In the genomic region with DNA sequence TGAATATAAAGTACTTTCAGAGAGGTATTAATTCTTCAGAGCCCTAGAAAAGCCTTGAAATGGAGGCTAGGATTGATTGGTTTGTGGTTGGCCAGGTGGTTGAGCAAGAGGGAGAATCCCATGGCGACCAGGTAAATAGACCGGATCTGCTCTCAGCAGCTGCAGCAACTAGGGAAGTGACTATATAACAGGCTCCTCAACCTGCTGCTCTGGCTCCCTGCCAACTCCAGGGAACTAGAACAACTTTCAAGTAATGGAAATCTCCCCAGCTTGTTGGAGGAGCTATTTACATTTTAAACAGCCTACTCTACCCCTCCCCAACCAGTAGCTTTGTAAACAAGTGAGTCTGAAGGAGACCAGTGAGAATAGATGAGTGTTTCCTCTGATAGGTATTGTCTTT, we compare ENCODE assay signal across 1 cellular context.
TF ChIP-seq lines count a peak whose summit lies in the region.

No MANE protein-coding gene starts in this region.

TF ChIP-seq in H1, 55 proteins besides CTCF, POLR2A, EP300 and RAD21 (continued from another document):
- no peak for TF ChIP-seq E2F6 (IDR thresholded peaks at IDR 0.05)
- TF ChIP-seq RXRA (IDR thresholded peaks at IDR 0.05; ENCODE audit: insufficient read depth, low read depth, low read length) = no peak
- no peak for TF ChIP-seq SAP30 (IDR thresholded peaks at IDR 0.05; ENCODE audit: insufficient read depth, insufficient replicate concordance, low read length)
- TF ChIP-seq TCF12 (IDR thresholded peaks at IDR 0.05; ENCODE audit: low read depth, low read length) = peak; percentile 98
- peak; percentile 99 for TF ChIP-seq CEBPB (IDR thresholded peaks at IDR 0.05; ENCODE audit: low read depth, low read length)
- no peak for TF ChIP-seq RBBP5 (IDR thresholded peaks at IDR 0.05; ENCODE audit: borderline replicate concordance, low read depth, low read length)
- no peak for TF ChIP-seq SP4 (IDR thresholded peaks at IDR 0.05; ENCODE audit: low read length)
- TF ChIP-seq YY1 (IDR thresholded peaks at IDR 0.05; ENCODE audit: low read depth, low read length) = peak; percentile 74; the same call in 1 of the 2 replicates
- peak; percentile 81 for TF ChIP-seq SP1 (IDR thresholded peaks at IDR 0.05; ENCODE audit: low read depth, low read length)
- TF ChIP-seq ATF2 (IDR thresholded peaks at IDR 0.05; ENCODE audit: low read length) = no peak
- no peak for TF ChIP-seq RFX5 (IDR thresholded peaks at IDR 0.05; ENCODE audit: borderline replicate concordance, low read depth, low read length)
- TF ChIP-seq TAF7 (optimal IDR thresholded peaks at IDR 0.05; ENCODE audit: borderline replicate concordance, low read depth, low read length) = no peak
- no peak for TF ChIP-seq RNF2 (IDR thresholded peaks at IDR 0.05; ENCODE audit: borderline replicate concordance, low read depth, low read length, missing control alignments, poor library complexity, severe bottlenecking)
- peak; percentile 46 for TF ChIP-seq CHD7 (IDR thresholded peaks at IDR 0.05; ENCODE audit: insufficient replicate concordance, low read length)
- no peak for TF ChIP-seq POU5F1 (IDR thresholded peaks at IDR 0.05; ENCODE audit: low read depth, low read length)
- peak; percentile 73 for TF ChIP-seq NANOG (IDR thresholded peaks at IDR 0.05; ENCODE audit: insufficient read depth, low read depth, low read length, poor library complexity, severe bottlenecking)
- TF ChIP-seq ASH2L (IDR thresholded peaks at IDR 0.05; ENCODE audit: low read length) = peak; percentile 49
- no peak for TF ChIP-seq CHD1 (IDR thresholded peaks at IDR 0.05; ENCODE audit: low read depth, low read length)
- no peak for TF ChIP-seq EZH2 (IDR thresholded peaks at IDR 0.05; ENCODE audit: low read depth, low read length, severe bottlenecking)
- 0 out of 4 replicates have a peak, but pooled peaks of 1 of the 2 experiments have one; percentile 46 for TF ChIP-seq HDAC2 (IDR thresholded peaks at IDR 0.05; ENCODE audit: borderline replicate concordance in 1 of 2, low read depth in 2 of 2, low read length in 2 of 2)
- no peak for TF ChIP-seq TBP (IDR thresholded peaks at IDR 0.05; ENCODE audit: low read depth, low read length)
- no peak for TF ChIP-seq CBX5 (IDR thresholded peaks at IDR 0.05; ENCODE audit: low read depth, low read length)
- TF ChIP-seq USF2 (IDR thresholded peaks at IDR 0.05; ENCODE audit: low read length) = no peak
- no peak for TF ChIP-seq TAF1 (IDR thresholded peaks at IDR 0.05; ENCODE audit: low read depth, low read length)
- no peak for TF ChIP-seq JUND (IDR thresholded peaks at IDR 0.05; ENCODE audit: low read length)
- no peak for TF ChIP-seq KDM1A (IDR thresholded peaks at IDR 0.05; ENCODE audit: borderline replicate concordance, low read length)
